In genomic region chr5:132103380-132103951, GRCh38 we compare ENCODE assay signal across 8 cellular contexts. TPM values are rescaled to one million over a fixed set of nuclear protein-coding genes. Genes with fewer than 3 reads are reported as not detected.
DNase-seq lines count a peak whose midpoint lies in the region; ATAC-seq and TF ChIP-seq lines count a peak whose summit lies in the region.

No MANE protein-coding gene starts in this region.

- ATAC-seq in GM19351 (IDR thresholded peaks at IDR 0.05; ENCODE audit: unreplicated experiment) = peak; percentile 68
- peak; percentile 64 for ATAC-seq in HG03442 (IDR thresholded peaks at IDR 0.05; ENCODE audit: unreplicated experiment)
- ATAC-seq in T-cell (replicated peaks in 1 of 4) = peak; percentile 90 to 91 (median 90)
- ATAC-seq in left colon = peak; percentile 44
- ATAC-seq in WTC11 = no peak

- H3K9me3 Mint-ChIP-seq in T-cell (no peaks in the 10 kb centered on the region), WTC11 (no peaks in the 10 kb centered on the region)

- POLR2A ChIA-PET in T-cell (lab: Charles Lee) (interaction anchor here in 1 of 2 donors (0.6 kb wide), 1 partner anchor 856 kb away, joined by 15 read pairs; no protein-coding TSS in a partner anchor), WTC11 (lab: Charles Lee) (no interaction called here)

- peaks cover 62 to 80% (median 70%) of the 10 kb centered on the region in 3 donors for H3K4me1 Mint-ChIP-seq in T-cell
- no peaks in the 10 kb centered on the region for H3K4me1 Mint-ChIP-seq in WTC11

- intact Hi-C loops in left colon (cut with DNase I, micrococcal nuclease) = no loop called here

- no peak for TF ChIP-seq CTCF in WTC11 (IDR thresholded peaks at IDR 0.05)

- peak overlapping the region; percentile 85 to 88 for H3K27ac Mint-ChIP-seq in T-cell
- no peak overlapping the region for H3K27ac Mint-ChIP-seq in WTC11

- H3K36me3 Mint-ChIP-seq in T-cell (no peaks in the 10 kb centered on the region), WTC11 (no peaks in the 10 kb centered on the region)

- H3K27me3 Mint-ChIP-seq in T-cell (no peaks in the 10 kb centered on the region), WTC11 (ENCODE audit: low read depth) (no peaks in the 10 kb centered on the region; the same call in 1 of the 2 replicates)

- DNase-seq in AML-193 (lab: John Stamatoyannopoulos, UW) (peak; percentile 21 to 22), T-cell (peak in 33 of 34 experiments; percentile 40 to 81 (median 69)), astrocyte of the hippocampus (ENCODE audit: low read depth, low spot score) (peak; percentile 95), left colon (peak; percentile 54 to 55), WTC11 (ENCODE audit: low spot score) (no peak)
- DNase-seq in stimulated activated CD8-positive, alpha-beta memory T cell treated with anti-CD3 and anti-CD28 coated beads, Interleukin-12 subunit alpha, Interleukin-12 subunit beta, amount 100 ng/mL, for 1 hour (ENCODE audit: low read depth) = peak; percentile 44

- CTCF ChIA-PET in T-cell (lab: Charles Lee) = interaction anchor here (0.6 to 1.1 kb wide), 2 partner anchors 32 to 283 kb away, joined by 3 to 4 read pairs; no protein-coding TSS in a partner anchor
- CTCF ChIA-PET in WTC11 (lab: Charles Lee) = no interaction called here

- H3K4me3 Mint-ChIP-seq in T-cell (peak overlapping the region; percentile 15 to 55 (median 47)), WTC11 (no peak overlapping the region)

TF ChIP-seq in WTC11, 78 proteins besides CTCF, POLR2A, EP300 and RAD21:
- TF ChIP-seq IRF1 (CRISPR knock-in tag; IDR thresholded peaks at IDR 0.05) (no peak), E2F4 (CRISPR knock-in tag; IDR thresholded peaks at IDR 0.05; ENCODE audit: borderline replicate concordance, low read depth) (no peak), PRDM15 (CRISPR knock-in tag; IDR thresholded peaks at IDR 0.05) (no peak), HMGA2 (CRISPR knock-in tag; IDR thresholded peaks at IDR 0.05) (no peak), AFF4 (CRISPR knock-in tag; IDR thresholded peaks at IDR 0.05; ENCODE audit: borderline replicate concordance) (no peak), ESRRA (CRISPR knock-in tag; IDR thresholded peaks at IDR 0.05; ENCODE audit: borderline replicate concordance) (no peak), SP1 (CRISPR knock-in tag; conservative IDR thresholded peaks at IDR 0.05) (no peak), CREM (CRISPR knock-in tag; IDR thresholded peaks at IDR 0.05) (no peak), ATF3 (CRISPR knock-in tag; conservative IDR thresholded peaks at IDR 0.05) (no peak), ZNF317 (CRISPR knock-in tag; IDR thresholded peaks at IDR 0.05; ENCODE audit: borderline replicate concordance, low read depth) (no peak)
TF ChIP-seq in WTC11: peak in this region for 0.

RNA-seq across cellular contexts. Expression of gene CSF2, which starts 29.9 kb away (rescaled TPM):
- total RNA-seq in T-cell = under 1 TPM in 1 of 5 donors, not detected in 4; 0.89 TPM
- total RNA-seq in left colon = not detected
- 0.25 TPM in 1 of 3 replicates, not detected in the others for total RNA-seq in WTC11 (2021)

RNA-seq across cellular contexts. Expression of gene IL3, which starts 43.0 kb away (rescaled TPM):
- not detected for total RNA-seq in T-cell
- total RNA-seq in left colon = not detected
- total RNA-seq in WTC11 (2021) = not detected in 3 replicates
